In genomic region chr13:111114362-111115050, GRCh38 we compare ENCODE assay signal across 8 cellular contexts. TPM values are rescaled to one million over a fixed set of nuclear protein-coding genes. Genes with fewer than 3 reads are reported as not detected.
A peak's percentile ranks its signal among the peaks of the same experiment; 100 is the strongest.
DNase-seq lines count a peak whose midpoint lies in the region; ATAC-seq, FAIRE-seq and TF ChIP-seq lines count a peak whose summit lies in the region.

No MANE protein-coding gene starts in this region.

- H3K27ac ChIP-seq in A549 (peak overlapping the region in 1 of 2 experiments; percentile 14; a peak in 1 of 6 replicates), gastrocnemius medialis (peak overlapping the region; percentile 72 to 82 (median 79))

- H3K27me3 ChIP-seq in gastrocnemius medialis = peaks cover 0 to 4% (median 0%) of the 10 kb centered on the region in 3 donors

- H3K4me3 ChIP-seq in A549 (peak overlapping the region; percentile 55), cardiac fibroblast (replicated peaks in 1 of 2; ENCODE audit: low read depth in 2 of 2, low read length in 2 of 2) (peak overlapping the region; percentile 46 to 51), gastrocnemius medialis (peak overlapping the region; percentile 63 to 70 (median 70))

- no peak for DNase-seq in A549 (ENCODE audit: low read depth in 1 of 2, low spot score in 1 of 2)
- DNase-seq in GM13976 (ENCODE audit: low spot score) = peak; percentile 57
- peak; percentile 35 to 88 for DNase-seq in NCI-H526 (lab: John Stamatoyannopoulos, UW)
- DNase-seq in cardiac fibroblast (ENCODE audit: low read depth in 2 of 2) = peak; percentile 15 to 48
- DNase-seq in inferior parietal cortex (ENCODE audit: extremely low spot score) = peak; percentile 29
- peak; percentile 36 to 56 for DNase-seq in gastrocnemius medialis
- no peak for DNase-seq in H4 (ENCODE audit: low spot score)
- no peak for DNase-seq in stimulated activated CD4-positive, alpha-beta T cell treated with anti-CD3 and anti-CD28 coated beads, Interleukin-4, amount 100 ng/mL, for 24 hours

- H3K4me2 ChIP-seq in A549 = peak overlapping the region; percentile 91

- 3% methylated on average over 26 of the region's 55 CpGs for WGBS in A549 (ENCODE audit: missing lambda C conversion rate)

- no peak for FAIRE-seq in A549 (lab: Jason Lieb, UNC)

- POLR2A ChIA-PET in A549 (lab: Yijun Ruan, JAX) = no interaction called here

- CTCF ChIA-PET in A549 (lab: Yijun Ruan, JAX) = no interaction called here

- no peak for TF ChIP-seq CTCF in A549 (IDR thresholded peaks at IDR 0.05)
- TF ChIP-seq CTCF in GM13976 (IDR thresholded peaks at IDR 0.05; ENCODE audit: borderline replicate concordance, control extremely low read depth, extremely low read depth, insufficient read depth, missing control alignments) = no peak
- TF ChIP-seq CTCF in cardiac fibroblast (IDR thresholded peaks at IDR 0.05; ENCODE audit: low read depth, low read length) = no peak
- no peak for TF ChIP-seq CTCF in gastrocnemius medialis (IDR thresholded peaks at IDR 0.05 in 4 of 5, conservative IDR thresholded peaks at IDR 0.05 in 1 of 5)

- peak; percentile 52 to 73; a peak in 5 of 6 replicates for ATAC-seq in A549
- ATAC-seq in gastrocnemius medialis = peak; percentile 55 to 60

- no peaks in the 10 kb centered on the region for H3K9me3 ChIP-seq in A549
- no peaks in the 10 kb centered on the region for H3K9me3 ChIP-seq in gastrocnemius medialis

- in situ Hi-C loops in GM13976 (cut with MboI; ENCODE audit: low sequenced_read_pairs, unreplicated experiment) = no loop called here
- in situ Hi-C loops in gastrocnemius medialis (cut with MboI; ENCODE audit: low sequenced_read_pairs in 4 of 4) = no loop called here

- no peak for TF ChIP-seq POLR2A in A549 (IDR thresholded peaks at IDR 0.05; ENCODE audit: low read length)
- peak; percentile 54 to 62 for TF ChIP-seq POLR2A in gastrocnemius medialis (IDR thresholded peaks at IDR 0.05)

- no peaks in the 10 kb centered on the region for H3K36me3 ChIP-seq in gastrocnemius medialis

- H3K4me1 ChIP-seq in A549 (0 out of 3 replicates have a peak, but pooled peaks cover 5% of the 10 kb centered on the region), gastrocnemius medialis (peaks cover 5 to 12% of the 10 kb centered on the region in 2 donors)

- intact Hi-C loops in gastrocnemius medialis (cut with DNase I; ENCODE audit: low total_unique reads) = loop anchor here (5.0 kb wide), 2 partner anchors 38 to 197 kb away; partner anchors contain the start of gene ANKRD10

- TF ChIP-seq RAD21 in A549 (conservative IDR thresholded peaks at IDR 0.05 in 1 of 2, IDR thresholded peaks at IDR 0.05 in 1 of 2) = no peak

- no peak for TF ChIP-seq EP300 in A549 (IDR thresholded peaks at IDR 0.05)

TF ChIP-seq in A549, 52 proteins besides CTCF, POLR2A, EP300 and RAD21:
- TF ChIP-seq PHF8 (IDR thresholded peaks at IDR 0.05; ENCODE audit: borderline replicate concordance, low read depth) = no peak
- TF ChIP-seq ESRRA (IDR thresholded peaks at IDR 0.05; ENCODE audit: borderline replicate concordance, low read length) = no peak
- TF ChIP-seq RNF2 (IDR thresholded peaks at IDR 0.05; ENCODE audit: borderline replicate concordance, low read depth) = 0 out of 2 replicates have a peak, but pooled peaks have one; percentile 30
- TF ChIP-seq CBX8 (IDR thresholded peaks at IDR 0.05) = 0 out of 2 replicates have a peak, but pooled peaks have one; percentile 58

RNA-seq across cellular contexts. Expression of gene ARHGEF7, which starts 0.6 kb away (rescaled TPM):
- polyA plus RNA-seq in A549 (2011; rRNA removed) = 23.1 and 23.9 TPM in 2 replicates
- 10.1 and 12.0 TPM in 2 replicates for polyA plus RNA-seq in A549 (2012; cell fraction: cytosol; rRNA removed)
- 26.3 and 37.9 TPM in 2 replicates for polyA plus RNA-seq in A549 (2012; cell fraction: nucleus; rRNA removed)
- polyA plus RNA-seq in A549 (2017; fragmentation: RNase III; extraction: RNeasy Plus Mini Kit Qiagen cat#74134 plus additional on column Dnase treatment) = 21.1 to 23.2 TPM (median 21.4 TPM) in 3 replicates
- 30.8 and 31.0 TPM in 2 replicates for polyA minus RNA-seq in A549 (2011; rRNA and poly(A)+ RNA removed)
- total RNA-seq in gastrocnemius medialis = 10 to 100 TPM; 24.5 to 56.9 (median 31.3) TPM
- total RNA-seq in H4 (2014; rRNA removed; shearing (Covaris generic)) = 8.5 and 11.3 TPM in 2 replicates

Comparison
In these comparisons a context has a peak if more than half of its experiments do, and no peak if none do; other contexts are left out.
1. DNase-seq: peak in GM13976 (single experiment), NCI-H526 (2 of 2), cardiac fibroblast (2 of 2), inferior parietal cortex (single experiment) and gastrocnemius medialis (2 of 2); none in A549 (0 of 2), H4 (single experiment) and stimulated activated CD4-positive, alpha-beta T cell treated with anti-CD3 and anti-CD28 coated beads, Interleukin-4, amount 100 ng/mL, for 24 hours (single experiment).
2. Peak in every context shown above with its lines, with median percentiles within 50 percentile points of each other: H3K4me3 ChIP-seq.